In the genomic region with DNA sequence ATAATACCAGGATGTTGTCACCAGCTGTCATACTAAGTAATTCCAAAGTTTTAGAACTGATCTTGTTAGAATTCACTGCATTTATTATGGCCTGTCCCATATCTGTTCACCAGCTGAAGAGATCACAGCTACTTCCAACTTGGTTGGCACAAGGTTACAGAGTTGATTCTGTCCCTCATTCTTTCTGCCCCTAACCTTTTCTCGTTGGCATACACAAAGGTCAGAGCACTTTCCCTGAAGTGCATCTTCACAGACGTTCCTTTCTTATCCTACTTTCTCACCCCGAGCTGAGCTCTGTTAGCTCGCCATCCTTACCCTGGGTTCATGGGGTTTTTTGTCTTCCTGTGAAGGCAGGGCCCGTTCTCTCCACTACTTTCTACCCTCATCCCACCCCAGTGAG, we compare ENCODE assay signal across 30 cellular contexts.
"Had no signal": no experiment of that assay in that cellular context is flagged by ENCODE, and none has a peak within 500 bp of the region (broad histone marks: within the 10 kb centered on the region; RNA-seq: fewer than 3 reads in every experiment).

No MANE protein-coding gene starts in this region.

- H3K27ac Mint-ChIP-seq: activated CD4-positive, alpha-beta memory T cell treated with anti-CD3 and anti-CD28 coated beads, Interleukin-2, amount 10 ng/mL, durations not matched to agents 7 days and 5 days; activated CD4-positive, alpha-beta T cell treated with anti-CD3 and anti-CD28 coated beads, Interleukin-2, amount 10 ng/mL, durations not matched to agents 7 days and 5 days; activated naive CD4-positive, alpha-beta T cell treated with anti-CD3 and anti-CD28 coated beads, Interleukin-2, amount 10 ng/mL, durations not matched to agents 7 days and 5 days; activated naive CD4-positive, alpha-beta T cell treated with anti-CD3 and anti-CD28 coated beads, Interleukin-2, amount 50 U/mL, for 72 hours; activated T-cell treated with anti-CD3 and anti-CD28 coated beads, Interleukin-2, amount 50 U/mL, for 24 hours; activated T-cell treated with anti-CD3 and anti-CD28 coated beads, Interleukin-2, amount 50 U/mL, for 72 hours; WTC11 had no signal

- H3K9me3 ChIP-seq: adrenal gland, body of pancreas, esophagus muscularis mucosa, gastrocnemius medialis had no signal

- H3K27me3 Mint-ChIP-seq: activated CD4-positive, alpha-beta memory T cell treated with anti-CD3 and anti-CD28 coated beads, Interleukin-2, amount 10 ng/mL, durations not matched to agents 7 days and 5 days; activated CD4-positive, alpha-beta T cell treated with anti-CD3 and anti-CD28 coated beads, Interleukin-2, amount 10 ng/mL, durations not matched to agents 7 days and 5 days; activated naive CD4-positive, alpha-beta T cell treated with anti-CD3 and anti-CD28 coated beads, Interleukin-2, amount 10 ng/mL, durations not matched to agents 7 days and 5 days; activated T-cell treated with anti-CD3 and anti-CD28 coated beads, Interleukin-2, amount 50 U/mL, for 24 hours; effector memory CD8-positive, alpha-beta T cell had no signal

- H3K4me1 ChIP-seq: body of pancreas, esophagus muscularis mucosa, foreskin keratinocyte had no signal

- H3K4me3 ChIP-seq: adrenal gland, body of pancreas, esophagus muscularis mucosa, gastrocnemius medialis had no signal

- H3K36me3 Mint-ChIP-seq: WTC11 had no signal

- ATAC-seq: activated naive CD4-positive, alpha-beta T cell treated with anti-CD3 and anti-CD28 coated beads, Interleukin-2, amount 50 U/mL, for 72 hours; activated T-cell treated with anti-CD3 and anti-CD28 coated beads, Interleukin-2, amount 50 U/mL, for 72 hours; body of pancreas; effector memory CD8-positive, alpha-beta T cell; foreskin keratinocyte; gastrocnemius medialis; WTC11 had no signal

- H3K4me3 Mint-ChIP-seq: activated CD4-positive, alpha-beta memory T cell treated with anti-CD3 and anti-CD28 coated beads, Interleukin-2, amount 10 ng/mL, durations not matched to agents 7 days and 5 days; activated CD4-positive, alpha-beta T cell treated with anti-CD3 and anti-CD28 coated beads, Interleukin-2, amount 10 ng/mL, durations not matched to agents 7 days and 5 days; activated naive CD4-positive, alpha-beta T cell treated with anti-CD3 and anti-CD28 coated beads, Interleukin-2, amount 10 ng/mL, durations not matched to agents 7 days and 5 days; activated T-cell treated with anti-CD3 and anti-CD28 coated beads, Interleukin-2, amount 50 U/mL, for 24 hours; activated T-cell treated with anti-CD3 and anti-CD28 coated beads, Interleukin-2, amount 50 U/mL, for 72 hours; effector memory CD8-positive, alpha-beta T cell; WTC11 had no signal

- H3K9me3 Mint-ChIP-seq: activated CD4-positive, alpha-beta memory T cell treated with anti-CD3 and anti-CD28 coated beads, Interleukin-2, amount 10 ng/mL, durations not matched to agents 7 days and 5 days; activated CD4-positive, alpha-beta T cell treated with anti-CD3 and anti-CD28 coated beads, Interleukin-2, amount 10 ng/mL, durations not matched to agents 7 days and 5 days; activated naive CD4-positive, alpha-beta T cell treated with anti-CD3 and anti-CD28 coated beads, Interleukin-2, amount 10 ng/mL, durations not matched to agents 7 days and 5 days; activated naive CD4-positive, alpha-beta T cell treated with anti-CD3 and anti-CD28 coated beads, Interleukin-2, amount 50 U/mL, for 72 hours; activated T-cell treated with anti-CD3 and anti-CD28 coated beads, Interleukin-2, amount 50 U/mL, for 24 hours; activated T-cell treated with anti-CD3 and anti-CD28 coated beads, Interleukin-2, amount 50 U/mL, for 72 hours; effector memory CD8-positive, alpha-beta T cell; WTC11 had no signal

- H3K27ac ChIP-seq: adrenal gland, body of pancreas, esophagus muscularis mucosa, foreskin keratinocyte, gastrocnemius medialis had no signal

- H3K4me1 Mint-ChIP-seq: WTC11 had no signal

- H3K27me3 ChIP-seq: adrenal gland, body of pancreas, esophagus muscularis mucosa, foreskin keratinocyte, gastrocnemius medialis had no signal

- DNase-seq: activated CD4-positive, alpha-beta memory T cell treated with anti-CD3 and anti-CD28 coated beads, Interleukin-2, amount 10 ng/mL, durations not matched to agents 7 days and 5 days; activated CD4-positive, alpha-beta T cell treated with anti-CD3 and anti-CD28 coated beads for 1 hour; activated CD4-positive, alpha-beta T cell treated with anti-CD3 and anti-CD28 coated beads for 4 hours; activated CD4-positive, alpha-beta T cell treated with anti-CD3 and anti-CD28 coated beads, Interleukin-2, amount 10 ng/mL, durations not matched to agents 7 days and 5 days; activated CD4-positive, alpha-beta T cell treated with anti-CD3 and anti-CD28 coated beads, Interleukin-2, amount 50 U/mL, for 4 hours; activated CD8-positive, alpha-beta memory T cell treated with anti-CD3 and anti-CD28 coated beads, Interleukin-2, amount 50 U/mL, for 48 hours; activated gamma-delta T cell; activated naive CD4-positive, alpha-beta T cell; activated naive CD4-positive, alpha-beta T cell treated with anti-CD3 and anti-CD28 coated beads, Interleukin-2, amount 10 ng/mL, durations not matched to agents 7 days and 5 days; activated T-cell treated with anti-CD3 and anti-CD28 coated beads for 4 hours; activated T-cell treated with anti-CD3 and anti-CD28 coated beads, Interleukin-2, amount 50 U/mL, for 24 hours; activated T-cell treated with anti-CD3 and anti-CD28 coated beads, Interleukin-2, amount 50 U/mL, for 72 hours; adrenal gland; amygdala; aorta; body of pancreas; caudate nucleus; cortex of kidney; dermis blood vessel endothelial cell; effector CD4-positive, alpha-beta T cell; effector memory CD8-positive, alpha-beta T cell; erythroblast; foreskin keratinocyte; gastrocnemius medialis; glutamatergic neuron; T-helper 1 cell; T-helper 2 cell had no signal

- H3K36me3 ChIP-seq: gastrocnemius medialis had no signal
